In genomic region chr20:1325173-1326030, GRCh38 we compare ENCODE assay signal across 8 cellular contexts. TPM values are rescaled to one million over a fixed set of nuclear protein-coding genes. Genes with fewer than 3 reads are reported as not detected.
DNase-seq lines count a peak whose midpoint lies in the region; ATAC-seq and TF ChIP-seq lines count a peak whose summit lies in the region.

No MANE protein-coding gene starts in this region.

- H3K4me1 Mint-ChIP-seq in activated naive CD8-positive, alpha-beta T cell treated with anti-CD3 and anti-CD28 coated beads for 36 hours = peaks cover 21% of the 10 kb centered on the region
- H3K4me1 Mint-ChIP-seq in glutamatergic neuron (ENCODE audit: low read depth, unreplicated experiment) = peaks cover 24% of the 10 kb centered on the region

- CTCF ChIA-PET in SK-N-SH (lab: Yijun Ruan, JAX) = interaction anchor here (1.6 to 2.0 kb wide), 2 partner anchors 67 to 112 kb away, joined by 4 to 11 read pairs; no protein-coding TSS in a partner anchor

- H3K36me3 ChIP-seq in SK-N-SH (replicated peaks in 1 of 2; ENCODE audit: control insufficient read depth in 1 of 2, insufficient read depth in 2 of 2, low read length in 1 of 2) = no peaks in the 10 kb centered on the region
- no peaks in the 10 kb centered on the region for H3K36me3 ChIP-seq in osteoblast (ENCODE audit: insufficient read depth, low read length)
- H3K36me3 ChIP-seq in thoracic aorta = no peaks in the 10 kb centered on the region

- H4K20me1 ChIP-seq in SK-N-SH (ENCODE audit: insufficient read depth) = peaks cover 5% of the 10 kb centered on the region; the same call in 1 of the 2 replicates
- H4K20me1 ChIP-seq in osteoblast (ENCODE audit: insufficient read depth, low read length) = peaks cover 17% of the 10 kb centered on the region

- peak overlapping the region; percentile 87 to 97 for H3K4me3 ChIP-seq in SK-N-SH (ENCODE audit: low read depth in 2 of 2, low read length in 1 of 2)
- H3K4me3 ChIP-seq in osteoblast (ENCODE audit: insufficient read depth, low read length) = peak overlapping the region; percentile 91
- peak overlapping the region; percentile 84 for H3K4me3 ChIP-seq in thoracic aorta

- TF ChIP-seq RAD21 in SK-N-SH (IDR thresholded peaks at IDR 0.05; ENCODE audit: low read length) = peak; percentile 3; the same call in 1 of the 2 replicates

- no peaks in the 10 kb centered on the region for H3K27me3 Mint-ChIP-seq in activated naive CD8-positive, alpha-beta T cell treated with anti-CD3 and anti-CD28 coated beads for 36 hours
- H3K27me3 Mint-ChIP-seq in glutamatergic neuron (ENCODE audit: unreplicated experiment) = peaks cover 7% of the 10 kb centered on the region

- H3K9me3 ChIP-seq in SK-N-SH = no peaks in the 10 kb centered on the region
- H3K9me3 ChIP-seq in osteoblast (ENCODE audit: low read depth, low read length) = no peaks in the 10 kb centered on the region
- no peaks in the 10 kb centered on the region for H3K9me3 ChIP-seq in thoracic aorta

- H3K4me2 ChIP-seq in SK-N-SH (peak overlapping the region; percentile 89), osteoblast (ENCODE audit: insufficient read depth, low read length) (peak overlapping the region; percentile 95)

- H3K27ac Mint-ChIP-seq in activated naive CD8-positive, alpha-beta T cell treated with anti-CD3 and anti-CD28 coated beads for 36 hours = no peak overlapping the region
- no peak overlapping the region for H3K27ac Mint-ChIP-seq in glutamatergic neuron (ENCODE audit: unreplicated experiment)

- H3K27me3 ChIP-seq in SK-N-SH (ENCODE audit: insufficient read depth) (no peaks in the 10 kb centered on the region), osteoblast (ENCODE audit: insufficient read depth, low read length) (no peaks in the 10 kb centered on the region), thoracic aorta (replicated peaks; ENCODE audit: insufficient read depth) (no peaks in the 10 kb centered on the region)

- H3F3A ChIP-seq in SK-N-SH (replicated peaks; ENCODE audit: insufficient read depth) = peaks cover 17% of the 10 kb centered on the region

- no peaks in the 10 kb centered on the region for H3K9me3 Mint-ChIP-seq in activated naive CD8-positive, alpha-beta T cell treated with anti-CD3 and anti-CD28 coated beads for 36 hours
- peaks cover 10% of the 10 kb centered on the region for H3K9me3 Mint-ChIP-seq in glutamatergic neuron (ENCODE audit: unreplicated experiment)

- no peak for TF ChIP-seq EP300 in SK-N-SH (IDR thresholded peaks at IDR 0.05; ENCODE audit: borderline replicate concordance in 1 of 2, low read depth in 1 of 2, low read length in 1 of 2)

- TF ChIP-seq POLR2A in GM10847 (IDR thresholded peaks at IDR 0.05; ENCODE audit: extremely low read depth, insufficient read length) = peak; percentile 93

- peaks cover 32 to 39% of the 10 kb centered on the region in 2 experiments for H3K4me1 ChIP-seq in SK-N-SH (ENCODE audit: control insufficient read depth in 1 of 2, insufficient read depth in 2 of 2, low read depth in 1 of 2, low read length in 1 of 2)
- H3K4me1 ChIP-seq in osteoblast (ENCODE audit: insufficient read depth, low read length) = peaks cover 54% of the 10 kb centered on the region
- H3K4me1 ChIP-seq in thoracic aorta (ENCODE audit: control insufficient read depth in 1 of 2, low read depth in 2 of 2) = peaks cover 7 to 48% of the 10 kb centered on the region in 2 donors

- no peak overlapping the region for H3K4me3 Mint-ChIP-seq in activated naive CD8-positive, alpha-beta T cell treated with anti-CD3 and anti-CD28 coated beads for 36 hours
- H3K4me3 Mint-ChIP-seq in glutamatergic neuron (ENCODE audit: unreplicated experiment) = no peak overlapping the region

- peaks cover 49% of the 10 kb centered on the region for H3K79me2 ChIP-seq in SK-N-SH (ENCODE audit: insufficient read depth)
- H3K79me2 ChIP-seq in osteoblast (ENCODE audit: insufficient read depth, low read length) = peaks cover 40% of the 10 kb centered on the region

- DNase-seq in NCI-H1092 treated with DMSO at 0.1 percent for 48 hours (lab: John Stamatoyannopoulos, UW) (peak; percentile 95), SK-N-SH (peak; percentile 98), glutamatergic neuron (peak; percentile 98), osteoblast (ENCODE audit: insufficient read length, low spot score, missing footprints) (peak; percentile 99), thoracic aorta (ENCODE audit: low spot score) (peak; percentile 92)
- DNase-seq in activated naive CD8-positive, alpha-beta T cell treated with anti-CD3 and anti-CD28 coated beads for 36 hours = peak; percentile 97

- H3K27ac ChIP-seq in SK-N-SH (ENCODE audit: low read depth in 2 of 2, low read length in 1 of 2) (peak overlapping the region; percentile 94 to 98), osteoblast (ENCODE audit: low read depth, low read length) (peak overlapping the region; percentile 100), thoracic aorta (peak overlapping the region; percentile 96 to 97)

- ATAC-seq in HG02610 (IDR thresholded peaks at IDR 0.05; ENCODE audit: unreplicated experiment) (peak; percentile 74), thoracic aorta (ENCODE audit: insufficient number of reproducible peaks, low FRiP score, low read depth) (peak; percentile 78)

- POLR2A ChIA-PET in SK-N-SH (lab: Yijun Ruan, JAX) = interaction anchor here (1.3 kb wide), 1 partner anchor 66 kb away, joined by 8 read pairs; no protein-coding TSS in a partner anchor

- WGBS in SK-N-SH (ENCODE audit: low lambda C conversion rate) = 1% methylated on average over 47 of the region's 56 CpGs

- H3K9me2 ChIP-seq in SK-N-SH = no peaks in the 10 kb centered on the region

- H2AFZ ChIP-seq in SK-N-SH (ENCODE audit: low read depth) (peak overlapping the region; percentile 66; the same call in 1 of the 2 replicates), osteoblast (ENCODE audit: low read length) (peak overlapping the region; percentile 69)

- H3K36me3 Mint-ChIP-seq in activated naive CD8-positive, alpha-beta T cell treated with anti-CD3 and anti-CD28 coated beads for 36 hours = peaks cover 6% of the 10 kb centered on the region
- H3K36me3 Mint-ChIP-seq in glutamatergic neuron (ENCODE audit: unreplicated experiment) = no peaks in the 10 kb centered on the region

- H3K9ac ChIP-seq in SK-N-SH = peak overlapping the region; percentile 99

- TF ChIP-seq CTCF in SK-N-SH (IDR thresholded peaks at IDR 0.05) (peak; percentile 17; the same call in 1 of the 2 replicates), glutamatergic neuron (IDR thresholded peaks at IDR 0.05; ENCODE audit: partially characterized antibody, unreplicated experiment) (no peak), osteoblast (IDR thresholded peaks at IDR 0.05; ENCODE audit: extremely low read depth, low read depth, low read length) (no peak), thoracic aorta (IDR thresholded peaks at IDR 0.05) (peak; percentile 53)

TF ChIP-seq in SK-N-SH, 30 proteins besides CTCF, POLR2A, EP300 and RAD21:
- peak; percentile 62; the same call in 1 of the 2 replicates for TF ChIP-seq SIN3A (IDR thresholded peaks at IDR 0.05; ENCODE audit: borderline replicate concordance, low read depth, low read length)
- peak; percentile 99 for TF ChIP-seq MXI1 (IDR thresholded peaks at IDR 0.05; ENCODE audit: low read depth, low read length)
- TF ChIP-seq MAX (IDR thresholded peaks at IDR 0.05; ENCODE audit: low read depth) = peak; percentile 88
- no peak for TF ChIP-seq GATA2 (CRISPR knock-in tag; IDR thresholded peaks at IDR 0.05)
- TF ChIP-seq FOSL2 (IDR thresholded peaks at IDR 0.05; ENCODE audit: borderline replicate concordance, low read depth) = no peak
- peak; percentile 90; the same call in 1 of the 2 replicates for TF ChIP-seq TAF1 (IDR thresholded peaks at IDR 0.05; ENCODE audit: borderline replicate concordance, low read depth, low read length)
- peak; percentile 96 for TF ChIP-seq POLR2AphosphoS5 (IDR thresholded peaks at IDR 0.05; ENCODE audit: low read depth, low read length)
- TF ChIP-seq NRF1 (IDR thresholded peaks at IDR 0.05; ENCODE audit: low read depth, low read length) = peak; percentile 83
- TF ChIP-seq YY1 (IDR thresholded peaks at IDR 0.05; ENCODE audit: low read depth) = peak; percentile 97
- TF ChIP-seq FOXM1 (IDR thresholded peaks at IDR 0.05; ENCODE audit: low read depth) = no peak

RNA-seq across cellular contexts. Expression of gene SDCBP2, which starts 3.5 kb away (rescaled TPM):
- polyA plus RNA-seq in SK-N-SH (2012; rRNA removed) = 3.0 and 4.0 TPM in 2 replicates
- polyA plus RNA-seq in SK-N-SH (2012; cell fraction: cytosol; rRNA removed) = 1.8 and 2.6 TPM in 2 replicates
- polyA plus RNA-seq in SK-N-SH (2012; cell fraction: nucleus; rRNA removed) = 6.6 and 8.2 TPM in 2 replicates
- total RNA-seq in activated naive CD8-positive, alpha-beta T cell treated with anti-CD3 and anti-CD28 coated beads for 36 hours = 1 to 10 TPM; 3.3 to 3.9 TPM
- 4.0 TPM for total RNA-seq in glutamatergic neuron (ENCODE audit: unreplicated experiment)
- total RNA-seq in osteoblast = 2.2 and 3.2 TPM in 2 replicates
- 10 to 100 TPM in 1 of 2 donors, 1 to 10 TPM in 1; 4.1 to 10.2 TPM for total RNA-seq in thoracic aorta

RNA-seq across cellular contexts. Expression of gene SNPH, which starts 59.3 kb away (rescaled TPM):
- 2.2 and 2.5 TPM in 2 replicates for polyA plus RNA-seq in SK-N-SH (2012; rRNA removed)
- polyA plus RNA-seq in SK-N-SH (2012; cell fraction: cytosol; rRNA removed) = 1.0 and 1.4 TPM in 2 replicates
- 14.5 and 15.5 TPM in 2 replicates for polyA plus RNA-seq in SK-N-SH (2012; cell fraction: nucleus; rRNA removed)
- 1 to 10 TPM; 3.2 to 3.6 TPM for total RNA-seq in activated naive CD8-positive, alpha-beta T cell treated with anti-CD3 and anti-CD28 coated beads for 36 hours
- total RNA-seq in glutamatergic neuron (ENCODE audit: unreplicated experiment) (34.5 TPM), osteoblast (9.4 and 10.0 TPM in 2 replicates), thoracic aorta (10 to 100 TPM; 13.4 to 14.6 TPM)

Comparison
In these comparisons a context has a peak if more than half of its experiments do, and no peak if none do; other contexts are left out.
1. Peak in every context shown above with its lines: DNase-seq, ATAC-seq, H3K4me3 ChIP-seq and H3K27ac ChIP-seq.
2. CTCF ChIP-seq: peak in SK-N-SH (single experiment) and thoracic aorta (single experiment); none in glutamatergic neuron (single experiment) and osteoblast (single experiment).